Comparison of ENCODE assay signal across 17 cellular contexts in the genomic region with DNA sequence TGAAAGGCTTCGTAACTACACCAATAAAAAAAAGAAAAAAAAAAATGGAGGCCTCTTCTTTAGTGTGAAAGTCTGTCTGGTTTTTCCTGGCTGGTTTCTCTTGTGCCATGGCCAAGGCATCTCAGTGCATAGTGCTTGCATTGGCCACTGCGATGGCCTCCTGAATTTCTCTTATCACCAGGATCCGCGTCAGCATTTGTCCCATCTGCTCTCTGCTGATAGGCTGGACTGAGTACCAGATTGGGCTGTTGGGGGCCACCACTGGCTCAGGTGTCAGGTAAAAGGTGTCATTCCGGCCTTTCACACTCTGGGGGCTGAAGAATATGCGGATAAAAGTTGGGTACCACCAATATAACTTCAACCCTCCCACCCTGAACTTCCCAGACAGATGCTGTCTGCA. TPM values are rescaled to one million over a fixed set of nuclear protein-coding genes. Genes with fewer than 3 reads are reported as not detected.
DNase-seq lines count a peak whose midpoint lies in the region; ATAC-seq, FAIRE-seq and TF ChIP-seq lines count a peak whose summit lies in the region.
"Had no signal": no experiment of that assay in that cellular context is flagged by ENCODE, and none has a peak within 500 bp of the region (broad histone marks: within the 10 kb centered on the region; RNA-seq: fewer than 3 reads in every experiment).

No MANE protein-coding gene starts in this region.

- no peak overlapping the region for H3K4me3 Mint-ChIP-seq in GM23338
- no peak overlapping the region for H3K4me3 Mint-ChIP-seq in dendritic cell treated with granulocyte-macrophage colony-stimulating factor and Interleukin-4, amounts not matched to agents 40 ng/mL and 50 ng/mL, for 4 days
- H3K4me3 Mint-ChIP-seq: T-helper 1 cell treated with Interleukin-12 subunit alpha and Interleukin-12 subunit beta and Interleukin-4 antibody, amounts not matched to agents 30 μg/mL and 1 μg/mL, for 36 hours had no signal

- H3K4me1 Mint-ChIP-seq in GM23338, result peaks cover 18% of the 10 kb centered on the region
- H3K4me1 Mint-ChIP-seq in dendritic cell treated with granulocyte-macrophage colony-stimulating factor and Interleukin-4, amounts not matched to agents 40 ng/mL and 50 ng/mL, for 4 days (ENCODE audit: low read depth), result peaks cover 46% of the 10 kb centered on the region

- H2AFZ ChIP-seq in GM23338, result no peak overlapping the region

- no peak for FAIRE-seq in HTR-8/SVneo (lab: Jason Lieb, UNC)
- FAIRE-seq: D721Med had no signal

- peaks cover 13% of the 10 kb centered on the region for H3K79me2 ChIP-seq in GM23338 (replicated peaks; ENCODE audit: insufficient read depth)

- no peak for DNase-seq in activated naive CD4-positive, alpha-beta T cell treated with anti-CD3 and anti-CD28 coated beads, Interleukin-2, amount 50 U/mL, for 72 hours (ENCODE audit: low spot score in 2 of 2)
- no peak for DNase-seq in activated naive CD4-positive, alpha-beta T cell treated with Interleukin-2 at 50 U/mL for 16 hours
- DNase-seq in GM23338 (ENCODE audit: low spot score) (no peak), AG08396 (ENCODE audit: low spot score) (no peak), HTR-8/SVneo (ENCODE audit: insufficient read length, low spot score) (no peak)
- DNase-seq in effector CD8-positive, alpha-beta T cell (lab: John Stamatoyannopoulos, UW), result no peak
- DNase-seq: SHP77; stimulated activated CD4-positive, alpha-beta T cell treated with anti-CD3 and anti-CD28 coated beads, Interleukin-2, amount 100 ng/mL, for 24 hours had no signal

- H3K4me2 ChIP-seq in GM23338, result no peak overlapping the region
- no peak overlapping the region for H3K4me2 ChIP-seq in skeletal muscle satellite cell (ENCODE audit: low read length)

- H3K9me2 ChIP-seq in GM23338 (ENCODE audit: insufficient read depth), result no peaks in the 10 kb centered on the region

- ATAC-seq in activated naive CD4-positive, alpha-beta T cell treated with anti-CD3 and anti-CD28 coated beads, Interleukin-2, amount 50 U/mL, for 72 hours, result no peak
- ATAC-seq in GM23338, result no peak
- ATAC-seq: left lobe of liver, WTC11 had no signal

- H3K36me3 Mint-ChIP-seq in activated naive CD4-positive, alpha-beta T cell treated with anti-CD3 and anti-CD28 coated beads, Interleukin-2, amount 50 U/mL, for 72 hours, result peaks cover 40 to 47% of the 10 kb centered on the region in 2 donors
- H3K36me3 Mint-ChIP-seq in GM23338 (ENCODE audit: low read depth), result peaks cover 83% of the 10 kb centered on the region
- H3K36me3 Mint-ChIP-seq in dendritic cell treated with granulocyte-macrophage colony-stimulating factor and Interleukin-4, amounts not matched to agents 40 ng/mL and 50 ng/mL, for 4 days (ENCODE audit: low read depth), result peaks cover 83% of the 10 kb centered on the region

- H3K4me3 ChIP-seq in GM23338 (no peak overlapping the region), skeletal muscle satellite cell (ENCODE audit: low read length) (no peak overlapping the region)
- H3K4me3 ChIP-seq: vagina had no signal

- H3F3A ChIP-seq in GM23338 (replicated peaks; ENCODE audit: low read depth), result peaks cover 48% of the 10 kb centered on the region

- intact Hi-C loops in dendritic cell treated with granulocyte-macrophage colony-stimulating factor and Interleukin-4, amounts not matched to agents 40 ng/mL and 50 ng/mL, for 4 days (cut with micrococcal nuclease), result no loop called here

- peaks cover 22% of the 10 kb centered on the region for H3K27me3 Mint-ChIP-seq in GM23338 (ENCODE audit: insufficient read depth, low read depth, poor library complexity)
- H3K27me3 Mint-ChIP-seq in dendritic cell treated with granulocyte-macrophage colony-stimulating factor and Interleukin-4, amounts not matched to agents 40 ng/mL and 50 ng/mL, for 4 days, result no peaks in the 10 kb centered on the region
- H3K27me3 Mint-ChIP-seq: activated naive CD4-positive, alpha-beta T cell treated with anti-CD3 and anti-CD28 coated beads, Interleukin-2, amount 50 U/mL, for 24 hours had no signal

- peaks cover 7% of the 10 kb centered on the region; the same call in 1 of the 2 replicates for H3K4me1 ChIP-seq in GM23338 (ENCODE audit: insufficient read depth)
- H3K4me1 ChIP-seq in skeletal muscle satellite cell (ENCODE audit: control insufficient read depth, insufficient read depth, low read length), result peaks cover 33% of the 10 kb centered on the region

- no peaks in the 10 kb centered on the region for H3K9me3 Mint-ChIP-seq in activated naive CD4-positive, alpha-beta T cell treated with anti-CD3 and anti-CD28 coated beads, Interleukin-2, amount 50 U/mL, for 72 hours
- H3K9me3 Mint-ChIP-seq in GM23338, result no peaks in the 10 kb centered on the region; the same call in 1 of the 3 replicates
- no peaks in the 10 kb centered on the region for H3K9me3 Mint-ChIP-seq in dendritic cell treated with granulocyte-macrophage colony-stimulating factor and Interleukin-4, amounts not matched to agents 40 ng/mL and 50 ng/mL, for 4 days
- H3K9me3 Mint-ChIP-seq: activated naive CD4-positive, alpha-beta T cell treated with anti-CD3 and anti-CD28 coated beads, Interleukin-2, amount 50 U/mL, for 24 hours; T-helper 1 cell treated with Interleukin-12 subunit alpha and Interleukin-12 subunit beta and Interleukin-4 antibody, amounts not matched to agents 30 μg/mL and 1 μg/mL, for 36 hours; WTC11 had no signal

- H3K9ac ChIP-seq in skeletal muscle satellite cell (ENCODE audit: low read depth, low read length), result peak overlapping the region; percentile 90
- H3K9ac ChIP-seq: parathyroid adenoma had no signal

- TF ChIP-seq CTCF in GM23338 (conservative IDR thresholded peaks at IDR 0.05; ENCODE audit: low read depth in 2 of 2), result no peak

- peak overlapping the region; percentile 46 for H3K27ac ChIP-seq in GM23338 (ENCODE audit: low read depth)

- H3K9me3 ChIP-seq in skeletal muscle satellite cell (replicated peaks; ENCODE audit: low read length), result no peaks in the 10 kb centered on the region
- H3K9me3 ChIP-seq: vagina had no signal

- peak overlapping the region; percentile 44 to 60 for H3K27ac Mint-ChIP-seq in activated naive CD4-positive, alpha-beta T cell treated with anti-CD3 and anti-CD28 coated beads, Interleukin-2, amount 50 U/mL, for 72 hours
- H3K27ac Mint-ChIP-seq in GM23338, result no peak overlapping the region
- peak overlapping the region; percentile 89 for H3K27ac Mint-ChIP-seq in dendritic cell treated with granulocyte-macrophage colony-stimulating factor and Interleukin-4, amounts not matched to agents 40 ng/mL and 50 ng/mL, for 4 days

- H3K36me3 ChIP-seq in GM23338 (ENCODE audit: insufficient read depth) (peaks cover 48% of the 10 kb centered on the region), skeletal muscle satellite cell (ENCODE audit: insufficient read depth, low read length) (peaks cover 72% of the 10 kb centered on the region)

- H4K20me1 ChIP-seq in GM23338 (replicated peaks; ENCODE audit: insufficient read depth), result peaks cover 14% of the 10 kb centered on the region; the same call in 1 of the 2 replicates

- H3K27me3 ChIP-seq in GM23338 (ENCODE audit: insufficient read depth) (no peaks in the 10 kb centered on the region), skeletal muscle satellite cell (ENCODE audit: control insufficient read depth, insufficient read depth, low read length) (no peaks in the 10 kb centered on the region)
- H3K27me3 ChIP-seq: vagina had no signal

TF ChIP-seq in GM23338, 12 proteins besides CTCF, POLR2A, EP300 and RAD21 (continues in another document):
- TF ChIP-seq EZH2 (IDR thresholded peaks at IDR 0.05; ENCODE audit: low read depth, unreplicated experiment), result no peak

RNA-seq across cellular contexts. Expression of a gene that starts 1.1 kb away (rescaled TPM):
- 100 to 1,000 TPM; 538 to 637 TPM for total RNA-seq in activated naive CD4-positive, alpha-beta T cell treated with anti-CD3 and anti-CD28 coated beads, Interleukin-2, amount 50 U/mL, for 72 hours
- 297 and 314 TPM in 2 replicates for total RNA-seq in GM23338 (2014; rRNA removed; shearing (Covaris generic))
- 198 and 216 TPM in 2 replicates for polyA plus RNA-seq in GM23338 (2016; fragmentation: Nextera tagmentation; extraction: Ambion mirVana)
- 341 and 359 TPM in 2 replicates for total RNA-seq in skeletal muscle satellite cell (2012; rRNA removed)

RNA-seq across cellular contexts. Expression of a gene that starts 8.4 kb away (rescaled TPM):
- total RNA-seq in activated naive CD4-positive, alpha-beta T cell treated with anti-CD3 and anti-CD28 coated beads, Interleukin-2, amount 50 U/mL, for 72 hours, result 10 to 100 TPM; 60.3 to 80.8 TPM
- 32.3 and 49.9 TPM in 2 replicates for total RNA-seq in GM23338 (2014; rRNA removed; shearing (Covaris generic))
- polyA plus RNA-seq in GM23338 (2016; fragmentation: Nextera tagmentation; extraction: Ambion mirVana), result 118 and 122 TPM in 2 replicates
- total RNA-seq in skeletal muscle satellite cell (2012; rRNA removed), result 35.0 and 48.3 TPM in 2 replicates

RNA-seq across cellular contexts. Expression of a gene that starts 12.0 kb away (rescaled TPM):
- total RNA-seq in activated naive CD4-positive, alpha-beta T cell treated with anti-CD3 and anti-CD28 coated beads, Interleukin-2, amount 50 U/mL, for 72 hours, result 10 to 100 TPM; 22.9 to 27.1 TPM
- 38.0 and 57.7 TPM in 2 replicates for total RNA-seq in GM23338 (2014; rRNA removed; shearing (Covaris generic))
- polyA plus RNA-seq in GM23338 (2016; fragmentation: Nextera tagmentation; extraction: Ambion mirVana), result 31.0 and 31.3 TPM in 2 replicates
- total RNA-seq in skeletal muscle satellite cell (2012; rRNA removed), result 42.8 and 47.2 TPM in 2 replicates

RNA-seq across cellular contexts. Expression of a gene that starts 23.1 kb away (rescaled TPM):
- total RNA-seq in activated naive CD4-positive, alpha-beta T cell treated with anti-CD3 and anti-CD28 coated beads, Interleukin-2, amount 50 U/mL, for 72 hours, result 100 to 1,000 TPM; 140 to 173 TPM
- total RNA-seq in GM23338 (2014; rRNA removed; shearing (Covaris generic)), result 151 and 156 TPM in 2 replicates
- polyA plus RNA-seq in GM23338 (2016; fragmentation: Nextera tagmentation; extraction: Ambion mirVana), result 76.5 and 83.7 TPM in 2 replicates
- 25.8 and 54.0 TPM in 2 replicates for total RNA-seq in skeletal muscle satellite cell (2012; rRNA removed)

RNA-seq across cellular contexts. Expression of a gene that starts 40.3 kb away (rescaled TPM):
- total RNA-seq in activated naive CD4-positive, alpha-beta T cell treated with anti-CD3 and anti-CD28 coated beads, Interleukin-2, amount 50 U/mL, for 72 hours, result 10 to 100 TPM; 24.3 to 33.3 TPM
- 22.1 and 28.7 TPM in 2 replicates for total RNA-seq in GM23338 (2014; rRNA removed; shearing (Covaris generic))
- polyA plus RNA-seq in GM23338 (2016; fragmentation: Nextera tagmentation; extraction: Ambion mirVana), result 15.9 and 17.9 TPM in 2 replicates
- 11.4 and 15.2 TPM in 2 replicates for total RNA-seq in skeletal muscle satellite cell (2012; rRNA removed)
